In the genomic region with DNA sequence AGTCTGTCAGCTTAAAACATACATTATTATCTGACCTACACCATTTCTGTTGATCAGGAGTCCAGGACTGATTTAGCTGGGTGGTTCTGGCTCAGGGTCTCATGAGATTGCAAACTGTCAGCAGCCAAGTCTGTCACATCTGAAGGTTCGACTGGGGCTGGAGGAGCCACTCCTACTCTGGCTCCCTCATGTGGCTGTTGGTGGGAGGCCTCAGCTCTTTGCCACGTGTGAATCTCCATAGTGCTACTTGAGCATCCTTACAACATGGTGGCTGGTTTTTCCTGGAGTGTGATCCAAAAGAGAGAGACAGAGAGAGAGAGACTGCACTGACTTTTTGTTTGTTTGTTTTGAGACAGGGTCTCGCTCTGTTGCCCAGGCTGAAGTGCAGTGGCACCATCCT, we compare ENCODE assay signal across 1 cellular context.
A peak's percentile ranks its signal among the peaks of the same experiment; 100 is the strongest.
TF ChIP-seq lines count a peak whose summit lies in the region.

No MANE protein-coding gene starts in this region.

TF ChIP-seq in K562, 482 proteins besides CTCF, POLR2A, EP300 and RAD21 (continues in another document):
- TF ChIP-seq CBX5 (IDR thresholded peaks at IDR 0.05; ENCODE audit: borderline replicate concordance, low read depth) (peak; percentile 94), ZNF436 (CRISPR knock-in tag; IDR thresholded peaks at IDR 0.05) (no peak), ZBTB7A (IDR thresholded peaks at IDR 0.05; ENCODE audit: borderline replicate concordance, control insufficient read depth, low read depth, low read length) (0 out of 2 replicates have a peak, but pooled peaks have one; percentile 21), TRIM28 (IDR thresholded peaks at IDR 0.05) (peak; percentile 72), FOXM1 (IDR thresholded peaks at IDR 0.05; ENCODE audit: low read depth) (no peak), FOXM1 (CRISPR knock-in tag; IDR thresholded peaks at IDR 0.05; ENCODE audit: low read depth) (no peak), CHD2 (IDR thresholded peaks at IDR 0.05; ENCODE audit: low read depth, low read length) (no peak), ZNF384 (IDR thresholded peaks at IDR 0.05; ENCODE audit: low read depth, low read length) (no peak), SRSF9 (IDR thresholded peaks at IDR 0.05; ENCODE audit: borderline replicate concordance, low read depth, low read length) (no peak), RBM39 (optimal IDR thresholded peaks at IDR 0.05; ENCODE audit: low read depth, low read length) (no peak), ZFP36 (IDR thresholded peaks at IDR 0.05; ENCODE audit: low read depth, low read length, partially characterized antibody) (peak; percentile 64), MYNN (IDR thresholded peaks at IDR 0.05) (no peak), MYNN (CRISPR knock-in tag; IDR thresholded peaks at IDR 0.05) (no peak), TRIM24 (IDR thresholded peaks at IDR 0.05) (peak in 1 of 2 experiments; percentile 57; a peak in 2 of 4 replicates), BRD9 (IDR thresholded peaks at IDR 0.05; ENCODE audit: low read depth, partially characterized antibody) (no peak), GATAD2B (IDR thresholded peaks at IDR 0.05; ENCODE audit: borderline replicate concordance) (no peak), FOXA3 (CRISPR knock-in tag; conservative IDR thresholded peaks at IDR 0.05 in 1 of 2, IDR thresholded peaks at IDR 0.05 in 1 of 2) (no peak), FOXJ3 (CRISPR knock-in tag; IDR thresholded peaks at IDR 0.05) (no peak), CREM (IDR thresholded peaks at IDR 0.05; ENCODE audit: low read depth) (0 out of 2 replicates have a peak, but pooled peaks have one; percentile 26), MYC (IDR thresholded peaks at IDR 0.05; ENCODE audit: low read depth, low read length) (peak; percentile 66; the same call in 1 of the 2 replicates), MYC (CRISPR knock-in tag; IDR thresholded peaks at IDR 0.05; ENCODE audit: borderline replicate concordance, low read depth) (no peak), CBX3 (IDR thresholded peaks at IDR 0.05; ENCODE audit: borderline replicate concordance in 1 of 2, low read length in 2 of 2) (peak in 1 of 2 experiments; percentile 97; a peak in 2 of 3 replicates), POLR3G (IDR thresholded peaks at IDR 0.05; ENCODE audit: extremely low read depth, insufficient read length, insufficient replicate concordance) (no peak), YY1 (IDR thresholded peaks at IDR 0.05; ENCODE audit: borderline replicate concordance in 1 of 3, control insufficient read depth in 1 of 3, extremely low read depth in 1 of 3, insufficient read depth in 3 of 3, insufficient read length in 1 of 3, insufficient replicate concordance in 2 of 3, low read depth in 1 of 3, low read length in 2 of 3) (peak; percentile 25 to 89 (median 53)), RBM25 (IDR thresholded peaks at IDR 0.05; ENCODE audit: low read depth, low read length, severe bottlenecking) (peak; percentile 47)
- TF ChIP-seq, protein P1, sequence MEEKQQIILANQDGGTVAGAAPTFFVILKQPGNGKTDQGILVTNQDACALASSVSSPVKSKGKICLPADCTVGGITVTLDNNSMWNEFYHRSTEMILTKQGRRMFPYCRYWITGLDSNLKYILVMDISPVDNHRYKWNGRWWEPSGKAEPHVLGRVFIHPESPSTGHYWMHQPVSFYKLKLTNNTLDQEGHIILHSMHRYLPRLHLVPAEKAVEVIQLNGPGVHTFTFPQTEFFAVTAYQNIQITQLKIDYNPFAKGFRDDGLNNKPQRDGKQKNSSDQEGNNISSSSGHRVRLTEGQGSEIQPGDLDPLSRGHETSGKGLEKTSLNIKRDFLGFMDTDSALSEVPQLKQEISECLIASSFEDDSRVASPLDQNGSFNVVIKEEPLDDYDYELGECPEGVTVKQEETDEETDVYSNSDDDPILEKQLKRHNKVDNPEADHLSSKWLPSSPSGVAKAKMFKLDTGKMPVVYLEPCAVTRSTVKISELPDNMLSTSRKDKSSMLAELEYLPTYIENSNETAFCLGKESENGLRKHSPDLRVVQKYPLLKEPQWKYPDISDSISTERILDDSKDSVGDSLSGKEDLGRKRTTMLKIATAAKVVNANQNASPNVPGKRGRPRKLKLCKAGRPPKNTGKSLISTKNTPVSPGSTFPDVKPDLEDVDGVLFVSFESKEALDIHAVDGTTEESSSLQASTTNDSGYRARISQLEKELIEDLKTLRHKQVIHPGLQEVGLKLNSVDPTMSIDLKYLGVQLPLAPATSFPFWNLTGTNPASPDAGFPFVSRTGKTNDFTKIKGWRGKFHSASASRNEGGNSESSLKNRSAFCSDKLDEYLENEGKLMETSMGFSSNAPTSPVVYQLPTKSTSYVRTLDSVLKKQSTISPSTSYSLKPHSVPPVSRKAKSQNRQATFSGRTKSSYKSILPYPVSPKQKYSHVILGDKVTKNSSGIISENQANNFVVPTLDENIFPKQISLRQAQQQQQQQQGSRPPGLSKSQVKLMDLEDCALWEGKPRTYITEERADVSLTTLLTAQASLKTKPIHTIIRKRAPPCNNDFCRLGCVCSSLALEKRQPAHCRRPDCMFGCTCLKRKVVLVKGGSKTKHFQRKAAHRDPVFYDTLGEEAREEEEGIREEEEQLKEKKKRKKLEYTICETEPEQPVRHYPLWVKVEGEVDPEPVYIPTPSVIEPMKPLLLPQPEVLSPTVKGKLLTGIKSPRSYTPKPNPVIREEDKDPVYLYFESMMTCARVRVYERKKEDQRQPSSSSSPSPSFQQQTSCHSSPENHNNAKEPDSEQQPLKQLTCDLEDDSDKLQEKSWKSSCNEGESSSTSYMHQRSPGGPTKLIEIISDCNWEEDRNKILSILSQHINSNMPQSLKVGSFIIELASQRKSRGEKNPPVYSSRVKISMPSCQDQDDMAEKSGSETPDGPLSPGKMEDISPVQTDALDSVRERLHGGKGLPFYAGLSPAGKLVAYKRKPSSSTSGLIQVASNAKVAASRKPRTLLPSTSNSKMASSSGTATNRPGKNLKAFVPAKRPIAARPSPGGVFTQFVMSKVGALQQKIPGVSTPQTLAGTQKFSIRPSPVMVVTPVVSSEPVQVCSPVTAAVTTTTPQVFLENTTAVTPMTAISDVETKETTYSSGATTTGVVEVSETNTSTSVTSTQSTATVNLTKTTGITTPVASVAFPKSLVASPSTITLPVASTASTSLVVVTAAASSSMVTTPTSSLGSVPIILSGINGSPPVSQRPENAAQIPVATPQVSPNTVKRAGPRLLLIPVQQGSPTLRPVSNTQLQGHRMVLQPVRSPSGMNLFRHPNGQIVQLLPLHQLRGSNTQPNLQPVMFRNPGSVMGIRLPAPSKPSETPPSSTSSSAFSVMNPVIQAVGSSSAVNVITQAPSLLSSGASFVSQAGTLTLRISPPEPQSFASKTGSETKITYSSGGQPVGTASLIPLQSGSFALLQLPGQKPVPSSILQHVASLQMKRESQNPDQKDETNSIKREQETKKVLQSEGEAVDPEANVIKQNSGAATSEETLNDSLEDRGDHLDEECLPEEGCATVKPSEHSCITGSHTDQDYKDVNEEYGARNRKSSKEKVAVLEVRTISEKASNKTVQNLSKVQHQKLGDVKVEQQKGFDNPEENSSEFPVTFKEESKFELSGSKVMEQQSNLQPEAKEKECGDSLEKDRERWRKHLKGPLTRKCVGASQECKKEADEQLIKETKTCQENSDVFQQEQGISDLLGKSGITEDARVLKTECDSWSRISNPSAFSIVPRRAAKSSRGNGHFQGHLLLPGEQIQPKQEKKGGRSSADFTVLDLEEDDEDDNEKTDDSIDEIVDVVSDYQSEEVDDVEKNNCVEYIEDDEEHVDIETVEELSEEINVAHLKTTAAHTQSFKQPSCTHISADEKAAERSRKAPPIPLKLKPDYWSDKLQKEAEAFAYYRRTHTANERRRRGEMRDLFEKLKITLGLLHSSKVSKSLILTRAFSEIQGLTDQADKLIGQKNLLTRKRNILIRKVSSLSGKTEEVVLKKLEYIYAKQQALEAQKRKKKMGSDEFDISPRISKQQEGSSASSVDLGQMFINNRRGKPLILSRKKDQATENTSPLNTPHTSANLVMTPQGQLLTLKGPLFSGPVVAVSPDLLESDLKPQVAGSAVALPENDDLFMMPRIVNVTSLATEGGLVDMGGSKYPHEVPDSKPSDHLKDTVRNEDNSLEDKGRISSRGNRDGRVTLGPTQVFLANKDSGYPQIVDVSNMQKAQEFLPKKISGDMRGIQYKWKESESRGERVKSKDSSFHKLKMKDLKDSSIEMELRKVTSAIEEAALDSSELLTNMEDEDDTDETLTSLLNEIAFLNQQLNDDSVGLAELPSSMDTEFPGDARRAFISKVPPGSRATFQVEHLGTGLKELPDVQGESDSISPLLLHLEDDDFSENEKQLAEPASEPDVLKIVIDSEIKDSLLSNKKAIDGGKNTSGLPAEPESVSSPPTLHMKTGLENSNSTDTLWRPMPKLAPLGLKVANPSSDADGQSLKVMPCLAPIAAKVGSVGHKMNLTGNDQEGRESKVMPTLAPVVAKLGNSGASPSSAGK (IDR thresholded peaks at IDR 0.05), result peak; percentile 29; the same call in 1 of the 2 replicates
- TF ChIP-seq, protein P2, sequence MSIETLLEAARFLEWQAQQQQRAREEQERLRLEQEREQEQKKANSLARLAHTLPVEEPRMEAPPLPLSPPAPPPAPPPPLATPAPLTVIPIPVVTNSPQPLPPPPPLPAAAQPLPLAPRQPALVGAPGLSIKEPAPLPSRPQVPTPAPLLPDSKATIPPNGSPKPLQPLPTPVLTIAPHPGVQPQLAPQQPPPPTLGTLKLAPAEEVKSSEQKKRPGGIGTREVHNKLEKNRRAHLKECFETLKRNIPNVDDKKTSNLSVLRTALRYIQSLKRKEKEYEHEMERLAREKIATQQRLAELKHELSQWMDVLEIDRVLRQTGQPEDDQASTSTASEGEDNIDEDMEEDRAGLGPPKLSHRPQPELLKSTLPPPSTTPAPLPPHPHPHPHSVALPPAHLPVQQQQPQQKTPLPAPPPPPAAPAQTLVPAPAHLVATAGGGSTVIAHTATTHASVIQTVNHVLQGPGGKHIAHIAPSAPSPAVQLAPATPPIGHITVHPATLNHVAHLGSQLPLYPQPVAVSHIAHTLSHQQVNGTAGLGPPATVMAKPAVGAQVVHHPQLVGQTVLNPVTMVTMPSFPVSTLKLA (conservative IDR thresholded peaks at IDR 0.05), result peak; percentile 30 to 40; a peak in 1 of 4 replicates
- TF ChIP-seq, protein P3, sequence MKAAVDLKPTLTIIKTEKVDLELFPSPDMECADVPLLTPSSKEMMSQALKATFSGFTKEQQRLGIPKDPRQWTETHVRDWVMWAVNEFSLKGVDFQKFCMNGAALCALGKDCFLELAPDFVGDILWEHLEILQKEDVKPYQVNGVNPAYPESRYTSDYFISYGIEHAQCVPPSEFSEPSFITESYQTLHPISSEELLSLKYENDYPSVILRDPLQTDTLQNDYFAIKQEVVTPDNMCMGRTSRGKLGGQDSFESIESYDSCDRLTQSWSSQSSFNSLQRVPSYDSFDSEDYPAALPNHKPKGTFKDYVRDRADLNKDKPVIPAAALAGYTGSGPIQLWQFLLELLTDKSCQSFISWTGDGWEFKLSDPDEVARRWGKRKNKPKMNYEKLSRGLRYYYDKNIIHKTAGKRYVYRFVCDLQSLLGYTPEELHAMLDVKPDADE (conservative IDR thresholded peaks at IDR 0.05; ENCODE audit: control insufficient read depth, low read depth, low read length), result no peak
- TF ChIP-seq, protein P4, sequence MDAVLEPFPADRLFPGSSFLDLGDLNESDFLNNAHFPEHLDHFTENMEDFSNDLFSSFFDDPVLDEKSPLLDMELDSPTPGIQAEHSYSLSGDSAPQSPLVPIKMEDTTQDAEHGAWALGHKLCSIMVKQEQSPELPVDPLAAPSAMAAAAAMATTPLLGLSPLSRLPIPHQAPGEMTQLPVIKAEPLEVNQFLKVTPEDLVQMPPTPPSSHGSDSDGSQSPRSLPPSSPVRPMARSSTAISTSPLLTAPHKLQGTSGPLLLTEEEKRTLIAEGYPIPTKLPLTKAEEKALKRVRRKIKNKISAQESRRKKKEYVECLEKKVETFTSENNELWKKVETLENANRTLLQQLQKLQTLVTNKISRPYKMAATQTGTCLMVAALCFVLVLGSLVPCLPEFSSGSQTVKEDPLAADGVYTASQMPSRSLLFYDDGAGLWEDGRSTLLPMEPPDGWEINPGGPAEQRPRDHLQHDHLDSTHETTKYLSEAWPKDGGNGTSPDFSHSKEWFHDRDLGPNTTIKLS (IDR thresholded peaks at IDR 0.05; ENCODE audit: borderline replicate concordance, low read depth), result peak; percentile 87
- TF ChIP-seq, protein P5, sequence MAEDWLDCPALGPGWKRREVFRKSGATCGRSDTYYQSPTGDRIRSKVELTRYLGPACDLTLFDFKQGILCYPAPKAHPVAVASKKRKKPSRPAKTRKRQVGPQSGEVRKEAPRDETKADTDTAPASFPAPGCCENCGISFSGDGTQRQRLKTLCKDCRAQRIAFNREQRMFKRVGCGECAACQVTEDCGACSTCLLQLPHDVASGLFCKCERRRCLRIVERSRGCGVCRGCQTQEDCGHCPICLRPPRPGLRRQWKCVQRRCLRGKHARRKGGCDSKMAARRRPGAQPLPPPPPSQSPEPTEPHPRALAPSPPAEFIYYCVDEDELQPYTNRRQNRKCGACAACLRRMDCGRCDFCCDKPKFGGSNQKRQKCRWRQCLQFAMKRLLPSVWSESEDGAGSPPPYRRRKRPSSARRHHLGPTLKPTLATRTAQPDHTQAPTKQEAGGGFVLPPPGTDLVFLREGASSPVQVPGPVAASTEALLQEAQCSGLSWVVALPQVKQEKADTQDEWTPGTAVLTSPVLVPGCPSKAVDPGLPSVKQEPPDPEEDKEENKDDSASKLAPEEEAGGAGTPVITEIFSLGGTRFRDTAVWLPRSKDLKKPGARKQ (CRISPR knock-in tag; IDR thresholded peaks at IDR 0.05), result no peak
- TF ChIP-seq, protein P6, sequence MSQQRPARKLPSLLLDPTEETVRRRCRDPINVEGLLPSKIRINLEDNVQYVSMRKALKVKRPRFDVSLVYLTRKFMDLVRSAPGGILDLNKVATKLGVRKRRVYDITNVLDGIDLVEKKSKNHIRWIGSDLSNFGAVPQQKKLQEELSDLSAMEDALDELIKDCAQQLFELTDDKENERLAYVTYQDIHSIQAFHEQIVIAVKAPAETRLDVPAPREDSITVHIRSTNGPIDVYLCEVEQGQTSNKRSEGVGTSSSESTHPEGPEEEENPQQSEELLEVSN (IDR thresholded peaks at IDR 0.05; ENCODE audit: borderline replicate concordance in 1 of 2, extremely low read depth in 1 of 2, insufficient read depth in 1 of 2, insufficient read length in 1 of 2, low read depth in 1 of 2, low read length in 1 of 2, poor library complexity in 1 of 2, severe bottlenecking in 1 of 2), result peak; percentile 28 to 63
- TF ChIP-seq, protein P7, sequence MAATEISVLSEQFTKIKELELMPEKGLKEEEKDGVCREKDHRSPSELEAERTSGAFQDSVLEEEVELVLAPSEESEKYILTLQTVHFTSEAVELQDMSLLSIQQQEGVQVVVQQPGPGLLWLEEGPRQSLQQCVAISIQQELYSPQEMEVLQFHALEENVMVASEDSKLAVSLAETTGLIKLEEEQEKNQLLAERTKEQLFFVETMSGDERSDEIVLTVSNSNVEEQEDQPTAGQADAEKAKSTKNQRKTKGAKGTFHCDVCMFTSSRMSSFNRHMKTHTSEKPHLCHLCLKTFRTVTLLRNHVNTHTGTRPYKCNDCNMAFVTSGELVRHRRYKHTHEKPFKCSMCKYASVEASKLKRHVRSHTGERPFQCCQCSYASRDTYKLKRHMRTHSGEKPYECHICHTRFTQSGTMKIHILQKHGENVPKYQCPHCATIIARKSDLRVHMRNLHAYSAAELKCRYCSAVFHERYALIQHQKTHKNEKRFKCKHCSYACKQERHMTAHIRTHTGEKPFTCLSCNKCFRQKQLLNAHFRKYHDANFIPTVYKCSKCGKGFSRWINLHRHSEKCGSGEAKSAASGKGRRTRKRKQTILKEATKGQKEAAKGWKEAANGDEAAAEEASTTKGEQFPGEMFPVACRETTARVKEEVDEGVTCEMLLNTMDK (IDR thresholded peaks at IDR 0.05; ENCODE audit: borderline replicate concordance, insufficient read depth, low read depth, low read length, poor library complexity, severe bottlenecking), result peak; percentile 65
